1 cellular context compared by ENCODE assay signal in the genomic region with DNA sequence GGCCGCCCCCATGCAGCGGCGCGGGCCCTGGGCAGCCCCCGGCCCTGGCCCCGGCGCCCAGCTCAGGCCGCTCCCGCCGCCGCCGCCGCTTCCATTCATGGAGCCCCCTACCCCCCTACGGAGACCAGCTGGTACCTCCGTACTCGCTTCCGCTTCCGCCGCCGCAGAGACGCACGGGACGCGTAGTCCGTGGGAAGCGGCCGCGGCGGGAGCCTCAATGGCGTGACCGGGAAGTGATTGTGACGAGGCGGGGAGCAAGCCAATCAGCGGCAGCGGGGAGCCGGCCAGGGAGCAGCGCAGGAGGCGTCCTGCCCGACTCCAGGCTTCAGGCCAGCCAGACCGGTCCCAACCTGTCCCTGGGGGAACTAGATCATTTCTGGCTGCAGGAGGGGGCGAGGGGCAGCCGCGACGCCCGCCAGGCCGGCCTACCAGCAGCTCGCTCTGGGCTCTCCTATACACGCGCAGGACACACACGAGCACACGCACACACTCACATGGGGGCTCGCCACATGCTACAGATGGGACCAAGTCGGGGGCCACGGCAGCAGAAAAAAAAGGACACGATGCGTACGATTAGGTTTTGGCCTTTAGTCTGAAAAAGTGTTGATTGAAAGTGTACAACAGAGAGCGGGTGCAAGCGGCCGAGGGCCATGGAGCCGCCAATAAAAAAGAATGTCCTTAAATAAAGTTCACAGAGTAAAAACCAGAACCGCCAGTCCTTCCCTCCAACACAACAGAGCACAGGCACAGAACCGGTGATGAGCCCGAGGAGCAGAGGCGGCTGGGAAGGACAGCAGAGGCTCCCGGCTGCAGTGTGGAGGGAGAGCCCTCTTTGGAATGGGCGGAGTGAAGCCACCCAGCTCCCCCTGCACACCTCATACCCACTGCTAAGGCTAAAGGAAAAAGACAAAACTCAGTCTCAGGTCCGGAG.
TF ChIP-seq lines count a peak whose summit lies in the region.

A gene with protein sequence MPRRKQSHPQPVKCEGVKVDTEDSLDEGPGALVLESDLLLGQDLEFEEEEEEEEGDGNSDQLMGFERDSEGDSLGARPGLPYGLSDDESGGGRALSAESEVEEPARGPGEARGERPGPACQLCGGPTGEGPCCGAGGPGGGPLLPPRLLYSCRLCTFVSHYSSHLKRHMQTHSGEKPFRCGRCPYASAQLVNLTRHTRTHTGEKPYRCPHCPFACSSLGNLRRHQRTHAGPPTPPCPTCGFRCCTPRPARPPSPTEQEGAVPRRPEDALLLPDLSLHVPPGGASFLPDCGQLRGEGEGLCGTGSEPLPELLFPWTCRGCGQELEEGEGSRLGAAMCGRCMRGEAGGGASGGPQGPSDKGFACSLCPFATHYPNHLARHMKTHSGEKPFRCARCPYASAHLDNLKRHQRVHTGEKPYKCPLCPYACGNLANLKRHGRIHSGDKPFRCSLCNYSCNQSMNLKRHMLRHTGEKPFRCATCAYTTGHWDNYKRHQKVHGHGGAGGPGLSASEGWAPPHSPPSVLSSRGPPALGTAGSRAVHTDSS (minus strand): TSS at position 109 of the 931 bp plus-strand sequence. CDS start 208 bp downstream, outside the sequence.

TF ChIP-seq in K562, 482 proteins besides CTCF, POLR2A, EP300 and RAD21 (continued from another document and continues in another):
- TF ChIP-seq, protein P1, sequence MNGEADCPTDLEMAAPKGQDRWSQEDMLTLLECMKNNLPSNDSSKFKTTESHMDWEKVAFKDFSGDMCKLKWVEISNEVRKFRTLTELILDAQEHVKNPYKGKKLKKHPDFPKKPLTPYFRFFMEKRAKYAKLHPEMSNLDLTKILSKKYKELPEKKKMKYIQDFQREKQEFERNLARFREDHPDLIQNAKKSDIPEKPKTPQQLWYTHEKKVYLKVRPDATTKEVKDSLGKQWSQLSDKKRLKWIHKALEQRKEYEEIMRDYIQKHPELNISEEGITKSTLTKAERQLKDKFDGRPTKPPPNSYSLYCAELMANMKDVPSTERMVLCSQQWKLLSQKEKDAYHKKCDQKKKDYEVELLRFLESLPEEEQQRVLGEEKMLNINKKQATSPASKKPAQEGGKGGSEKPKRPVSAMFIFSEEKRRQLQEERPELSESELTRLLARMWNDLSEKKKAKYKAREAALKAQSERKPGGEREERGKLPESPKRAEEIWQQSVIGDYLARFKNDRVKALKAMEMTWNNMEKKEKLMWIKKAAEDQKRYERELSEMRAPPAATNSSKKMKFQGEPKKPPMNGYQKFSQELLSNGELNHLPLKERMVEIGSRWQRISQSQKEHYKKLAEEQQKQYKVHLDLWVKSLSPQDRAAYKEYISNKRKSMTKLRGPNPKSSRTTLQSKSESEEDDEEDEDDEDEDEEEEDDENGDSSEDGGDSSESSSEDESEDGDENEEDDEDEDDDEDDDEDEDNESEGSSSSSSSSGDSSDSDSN (IDR thresholded peaks at IDR 0.05; ENCODE audit: borderline replicate concordance in 1 of 2, low read depth in 2 of 2, low read length in 2 of 2), result no peak; a peak in 1 of 4 replicates
- TF ChIP-seq NONO (IDR thresholded peaks at IDR 0.05; ENCODE audit: low read depth in 2 of 2, low read length in 1 of 2) (peak in 1 of 2 experiments; percentile 98; a peak in 3 of 4 replicates), OTX1 (CRISPR knock-in tag; IDR thresholded peaks at IDR 0.05) (peak; percentile 82), PRPF4 (IDR thresholded peaks at IDR 0.05; ENCODE audit: insufficient read depth, low read depth, low read length, poor library complexity, severe bottlenecking) (no peak), TAF15 (IDR thresholded peaks at IDR 0.05; ENCODE audit: low read depth, low read length) (no peak), ZZZ3 (IDR thresholded peaks at IDR 0.05) (no peak), GTF2A2 (tag; IDR thresholded peaks at IDR 0.05) (no peak), KDM2B (CRISPR knock-in tag; IDR thresholded peaks at IDR 0.05) (no peak), IRF2 (CRISPR knock-in tag; IDR thresholded peaks at IDR 0.05) (no peak), DMBX1 (CRISPR knock-in tag; IDR thresholded peaks at IDR 0.05; ENCODE audit: borderline replicate concordance) (no peak), CBFA2T3 (IDR thresholded peaks at IDR 0.05) (no peak), ZNF197 (CRISPR knock-in tag; IDR thresholded peaks at IDR 0.05; ENCODE audit: low read depth) (no peak), MTF1 (CRISPR knock-in tag; IDR thresholded peaks at IDR 0.05; ENCODE audit: borderline replicate concordance) (no peak), CBFA2T2 (conservative IDR thresholded peaks at IDR 0.05) (no peak), NFYB (IDR thresholded peaks at IDR 0.05; ENCODE audit: extremely low read depth, insufficient read length) (peak; percentile 94), GATA2 (CRISPR knock-in tag; IDR thresholded peaks at IDR 0.05) (no peak), NFE2 (IDR thresholded peaks at IDR 0.05; ENCODE audit: low read depth) (0 out of 2 replicates have a peak, but pooled peaks have one; percentile 11), MAFF (IDR thresholded peaks at IDR 0.05; ENCODE audit: low read length) (no peak), CSDE1 (IDR thresholded peaks at IDR 0.05) (no peak)
- TF ChIP-seq, protein P2, sequence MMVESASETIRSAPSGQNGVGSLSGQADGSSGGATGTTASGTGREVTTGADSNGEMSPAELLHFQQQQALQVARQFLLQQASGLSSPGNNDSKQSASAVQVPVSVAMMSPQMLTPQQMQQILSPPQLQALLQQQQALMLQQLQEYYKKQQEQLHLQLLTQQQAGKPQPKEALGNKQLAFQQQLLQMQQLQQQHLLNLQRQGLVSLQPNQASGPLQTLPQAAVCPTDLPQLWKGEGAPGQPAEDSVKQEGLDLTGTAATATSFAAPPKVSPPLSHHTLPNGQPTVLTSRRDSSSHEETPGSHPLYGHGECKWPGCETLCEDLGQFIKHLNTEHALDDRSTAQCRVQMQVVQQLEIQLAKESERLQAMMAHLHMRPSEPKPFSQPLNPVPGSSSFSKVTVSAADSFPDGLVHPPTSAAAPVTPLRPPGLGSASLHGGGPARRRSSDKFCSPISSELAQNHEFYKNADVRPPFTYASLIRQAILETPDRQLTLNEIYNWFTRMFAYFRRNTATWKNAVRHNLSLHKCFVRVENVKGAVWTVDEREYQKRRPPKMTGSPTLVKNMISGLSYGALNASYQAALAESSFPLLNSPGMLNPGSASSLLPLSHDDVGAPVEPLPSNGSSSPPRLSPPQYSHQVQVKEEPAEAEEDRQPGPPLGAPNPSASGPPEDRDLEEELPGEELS (CRISPR knock-in tag; IDR thresholded peaks at IDR 0.05; ENCODE audit: borderline replicate concordance), result peak; percentile 53; the same call in 1 of the 2 replicates
- TF ChIP-seq, protein P3, sequence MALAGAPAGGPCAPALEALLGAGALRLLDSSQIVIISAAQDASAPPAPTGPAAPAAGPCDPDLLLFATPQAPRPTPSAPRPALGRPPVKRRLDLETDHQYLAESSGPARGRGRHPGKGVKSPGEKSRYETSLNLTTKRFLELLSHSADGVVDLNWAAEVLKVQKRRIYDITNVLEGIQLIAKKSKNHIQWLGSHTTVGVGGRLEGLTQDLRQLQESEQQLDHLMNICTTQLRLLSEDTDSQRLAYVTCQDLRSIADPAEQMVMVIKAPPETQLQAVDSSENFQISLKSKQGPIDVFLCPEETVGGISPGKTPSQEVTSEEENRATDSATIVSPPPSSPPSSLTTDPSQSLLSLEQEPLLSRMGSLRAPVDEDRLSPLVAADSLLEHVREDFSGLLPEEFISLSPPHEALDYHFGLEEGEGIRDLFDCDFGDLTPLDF (CRISPR knock-in tag; IDR thresholded peaks at IDR 0.05), result no peak
- TF ChIP-seq, protein P4, sequence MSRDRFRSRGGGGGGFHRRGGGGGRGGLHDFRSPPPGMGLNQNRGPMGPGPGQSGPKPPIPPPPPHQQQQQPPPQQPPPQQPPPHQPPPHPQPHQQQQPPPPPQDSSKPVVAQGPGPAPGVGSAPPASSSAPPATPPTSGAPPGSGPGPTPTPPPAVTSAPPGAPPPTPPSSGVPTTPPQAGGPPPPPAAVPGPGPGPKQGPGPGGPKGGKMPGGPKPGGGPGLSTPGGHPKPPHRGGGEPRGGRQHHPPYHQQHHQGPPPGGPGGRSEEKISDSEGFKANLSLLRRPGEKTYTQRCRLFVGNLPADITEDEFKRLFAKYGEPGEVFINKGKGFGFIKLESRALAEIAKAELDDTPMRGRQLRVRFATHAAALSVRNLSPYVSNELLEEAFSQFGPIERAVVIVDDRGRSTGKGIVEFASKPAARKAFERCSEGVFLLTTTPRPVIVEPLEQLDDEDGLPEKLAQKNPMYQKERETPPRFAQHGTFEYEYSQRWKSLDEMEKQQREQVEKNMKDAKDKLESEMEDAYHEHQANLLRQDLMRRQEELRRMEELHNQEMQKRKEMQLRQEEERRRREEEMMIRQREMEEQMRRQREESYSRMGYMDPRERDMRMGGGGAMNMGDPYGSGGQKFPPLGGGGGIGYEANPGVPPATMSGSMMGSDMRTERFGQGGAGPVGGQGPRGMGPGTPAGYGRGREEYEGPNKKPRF (IDR thresholded peaks at IDR 0.05; ENCODE audit: low read depth, low read length), result no peak
- TF ChIP-seq, protein P5, sequence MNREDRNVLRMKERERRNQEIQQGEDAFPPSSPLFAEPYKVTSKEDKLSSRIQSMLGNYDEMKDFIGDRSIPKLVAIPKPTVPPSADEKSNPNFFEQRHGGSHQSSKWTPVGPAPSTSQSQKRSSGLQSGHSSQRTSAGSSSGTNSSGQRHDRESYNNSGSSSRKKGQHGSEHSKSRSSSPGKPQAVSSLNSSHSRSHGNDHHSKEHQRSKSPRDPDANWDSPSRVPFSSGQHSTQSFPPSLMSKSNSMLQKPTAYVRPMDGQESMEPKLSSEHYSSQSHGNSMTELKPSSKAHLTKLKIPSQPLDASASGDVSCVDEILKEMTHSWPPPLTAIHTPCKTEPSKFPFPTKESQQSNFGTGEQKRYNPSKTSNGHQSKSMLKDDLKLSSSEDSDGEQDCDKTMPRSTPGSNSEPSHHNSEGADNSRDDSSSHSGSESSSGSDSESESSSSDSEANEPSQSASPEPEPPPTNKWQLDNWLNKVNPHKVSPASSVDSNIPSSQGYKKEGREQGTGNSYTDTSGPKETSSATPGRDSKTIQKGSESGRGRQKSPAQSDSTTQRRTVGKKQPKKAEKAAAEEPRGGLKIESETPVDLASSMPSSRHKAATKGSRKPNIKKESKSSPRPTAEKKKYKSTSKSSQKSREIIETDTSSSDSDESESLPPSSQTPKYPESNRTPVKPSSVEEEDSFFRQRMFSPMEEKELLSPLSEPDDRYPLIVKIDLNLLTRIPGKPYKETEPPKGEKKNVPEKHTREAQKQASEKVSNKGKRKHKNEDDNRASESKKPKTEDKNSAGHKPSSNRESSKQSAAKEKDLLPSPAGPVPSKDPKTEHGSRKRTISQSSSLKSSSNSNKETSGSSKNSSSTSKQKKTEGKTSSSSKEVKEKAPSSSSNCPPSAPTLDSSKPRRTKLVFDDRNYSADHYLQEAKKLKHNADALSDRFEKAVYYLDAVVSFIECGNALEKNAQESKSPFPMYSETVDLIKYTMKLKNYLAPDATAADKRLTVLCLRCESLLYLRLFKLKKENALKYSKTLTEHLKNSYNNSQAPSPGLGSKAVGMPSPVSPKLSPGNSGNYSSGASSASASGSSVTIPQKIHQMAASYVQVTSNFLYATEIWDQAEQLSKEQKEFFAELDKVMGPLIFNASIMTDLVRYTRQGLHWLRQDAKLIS (CRISPR knock-in tag; IDR thresholded peaks at IDR 0.05), result peak; percentile 79; the same call in 1 of the 2 replicates
- TF ChIP-seq, protein P6, sequence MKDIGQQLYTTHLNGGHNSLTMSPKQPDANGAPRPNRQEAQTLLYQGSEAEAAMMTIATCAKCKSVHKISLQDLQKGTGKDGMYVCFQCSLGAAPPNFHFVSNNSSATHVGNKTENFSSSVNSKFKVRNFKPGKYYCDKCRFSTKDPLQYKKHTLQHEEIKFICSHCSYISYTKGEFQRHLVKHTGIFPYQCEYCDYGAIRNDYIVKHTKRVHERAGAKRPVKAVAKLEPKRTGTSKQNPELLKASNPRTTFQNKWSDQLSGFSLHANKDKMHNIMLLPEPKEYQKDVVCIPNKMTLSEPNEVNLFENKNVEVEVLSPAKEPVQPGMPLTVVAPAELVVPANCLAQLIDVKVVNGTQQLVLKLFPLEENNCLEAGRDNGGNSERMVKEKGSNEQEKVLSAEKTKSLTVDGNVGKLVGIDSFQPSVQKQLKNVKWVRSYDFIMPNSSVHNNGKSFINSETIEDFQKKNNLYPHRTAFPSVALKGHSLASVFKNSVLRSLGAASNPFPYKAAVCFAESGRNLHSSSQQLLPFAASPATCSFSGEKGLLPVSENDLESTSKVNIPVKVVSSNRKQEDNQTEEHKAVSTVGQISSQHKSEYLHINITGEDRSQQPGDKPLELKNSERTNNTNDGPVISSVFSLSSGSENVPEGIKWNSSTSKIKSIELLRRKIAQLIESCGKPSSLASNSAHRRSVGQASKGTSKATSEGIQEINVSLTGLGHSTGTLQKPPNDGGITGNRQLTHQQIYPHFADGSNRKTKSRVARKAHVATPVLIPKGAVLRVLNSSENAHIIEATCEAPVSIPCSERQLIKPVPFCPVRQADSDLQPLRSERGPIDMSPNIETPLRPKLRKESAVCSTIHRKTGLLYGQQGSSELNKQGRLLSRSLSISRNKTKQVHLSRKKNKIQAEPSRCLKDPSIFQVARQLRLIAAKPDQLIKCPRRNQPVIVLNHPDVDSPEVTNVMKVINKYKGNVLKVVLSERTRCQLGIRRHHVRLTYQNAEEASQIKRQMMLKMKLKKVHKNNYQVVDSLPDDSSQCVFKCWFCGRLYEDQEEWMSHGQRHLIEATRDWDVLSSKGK (CRISPR knock-in tag; IDR thresholded peaks at IDR 0.05), result no peak
- TF ChIP-seq, protein P7, sequence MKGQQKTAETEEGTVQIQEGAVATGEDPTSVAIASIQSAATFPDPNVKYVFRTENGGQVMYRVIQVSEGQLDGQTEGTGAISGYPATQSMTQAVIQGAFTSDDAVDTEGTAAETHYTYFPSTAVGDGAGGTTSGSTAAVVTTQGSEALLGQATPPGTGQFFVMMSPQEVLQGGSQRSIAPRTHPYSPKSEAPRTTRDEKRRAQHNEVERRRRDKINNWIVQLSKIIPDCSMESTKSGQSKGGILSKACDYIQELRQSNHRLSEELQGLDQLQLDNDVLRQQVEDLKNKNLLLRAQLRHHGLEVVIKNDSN (CRISPR knock-in tag; IDR thresholded peaks at IDR 0.05), result no peak
- TF ChIP-seq, protein P8, sequence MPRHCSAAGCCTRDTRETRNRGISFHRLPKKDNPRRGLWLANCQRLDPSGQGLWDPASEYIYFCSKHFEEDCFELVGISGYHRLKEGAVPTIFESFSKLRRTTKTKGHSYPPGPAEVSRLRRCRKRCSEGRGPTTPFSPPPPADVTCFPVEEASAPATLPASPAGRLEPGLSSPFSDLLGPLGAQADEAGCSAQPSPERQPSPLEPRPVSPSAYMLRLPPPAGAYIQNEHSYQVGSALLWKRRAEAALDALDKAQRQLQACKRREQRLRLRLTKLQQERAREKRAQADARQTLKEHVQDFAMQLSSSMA (CRISPR knock-in tag; IDR thresholded peaks at IDR 0.05), result no peak
- TF ChIP-seq, protein P9, sequence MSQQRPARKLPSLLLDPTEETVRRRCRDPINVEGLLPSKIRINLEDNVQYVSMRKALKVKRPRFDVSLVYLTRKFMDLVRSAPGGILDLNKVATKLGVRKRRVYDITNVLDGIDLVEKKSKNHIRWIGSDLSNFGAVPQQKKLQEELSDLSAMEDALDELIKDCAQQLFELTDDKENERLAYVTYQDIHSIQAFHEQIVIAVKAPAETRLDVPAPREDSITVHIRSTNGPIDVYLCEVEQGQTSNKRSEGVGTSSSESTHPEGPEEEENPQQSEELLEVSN (IDR thresholded peaks at IDR 0.05; ENCODE audit: borderline replicate concordance in 1 of 2, extremely low read depth in 1 of 2, insufficient read depth in 1 of 2, insufficient read length in 1 of 2, low read depth in 1 of 2, low read length in 1 of 2, poor library complexity in 1 of 2, severe bottlenecking in 1 of 2), result peak; percentile 57 to 73
- TF ChIP-seq, protein P10, sequence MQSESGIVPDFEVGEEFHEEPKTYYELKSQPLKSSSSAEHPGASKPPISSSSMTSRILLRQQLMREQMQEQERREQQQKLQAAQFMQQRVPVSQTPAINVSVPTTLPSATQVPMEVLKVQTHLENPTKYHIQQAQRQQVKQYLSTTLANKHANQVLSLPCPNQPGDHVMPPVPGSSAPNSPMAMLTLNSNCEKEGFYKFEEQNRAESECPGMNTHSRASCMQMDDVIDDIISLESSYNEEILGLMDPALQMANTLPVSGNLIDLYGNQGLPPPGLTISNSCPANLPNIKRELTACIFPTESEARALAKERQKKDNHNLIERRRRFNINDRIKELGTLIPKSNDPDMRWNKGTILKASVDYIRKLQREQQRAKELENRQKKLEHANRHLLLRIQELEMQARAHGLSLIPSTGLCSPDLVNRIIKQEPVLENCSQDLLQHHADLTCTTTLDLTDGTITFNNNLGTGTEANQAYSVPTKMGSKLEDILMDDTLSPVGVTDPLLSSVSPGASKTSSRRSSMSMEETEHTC (IDR thresholded peaks at IDR 0.05), result no peak
